ENCODE assay signal across 17 cellular contexts in the genomic region with DNA sequence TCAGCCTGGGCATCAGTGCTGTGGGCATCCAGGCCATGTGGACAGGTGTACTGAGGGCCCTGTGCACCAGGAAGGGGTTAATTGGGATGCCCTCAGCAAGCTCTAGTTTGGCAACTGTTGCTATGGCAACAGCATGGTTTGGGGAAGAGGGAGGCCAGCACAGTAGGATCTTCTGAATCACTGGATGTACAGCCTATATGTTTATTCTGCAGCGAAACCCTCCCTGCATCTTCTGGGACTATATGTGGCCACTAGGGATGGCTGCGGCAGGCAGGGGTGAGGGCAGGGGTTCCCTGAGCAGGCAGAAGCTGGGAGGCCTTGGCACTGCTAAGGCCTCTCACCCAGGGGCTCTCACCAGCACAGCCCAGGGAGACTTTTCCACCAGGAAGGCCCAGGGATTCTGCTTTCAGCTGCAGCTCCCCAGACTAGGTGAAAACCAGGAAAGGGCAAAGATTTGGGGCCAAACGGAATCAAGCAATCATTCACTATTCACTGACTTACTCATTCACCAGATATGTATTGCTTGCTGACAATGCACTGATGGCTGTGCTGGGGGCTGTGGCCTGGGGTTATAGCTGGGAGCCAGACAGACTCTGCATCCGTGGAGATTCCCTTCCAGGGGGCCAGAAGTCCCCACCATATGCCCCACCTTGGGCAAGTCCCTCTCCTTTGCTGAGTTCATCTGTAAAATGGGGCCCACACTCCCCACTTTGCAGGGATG. TPM values are rescaled to one million over a fixed set of nuclear protein-coding genes. Genes with fewer than 3 reads are reported as not detected.
A peak's percentile ranks its signal among the peaks of the same experiment; 100 is the strongest.
DNase-seq lines count a peak whose midpoint lies in the region; ATAC-seq and TF ChIP-seq lines count a peak whose summit lies in the region.
"Had no signal": no experiment of that assay in that cellular context is flagged by ENCODE, and none has a peak within 500 bp of the region (broad histone marks: within the 10 kb centered on the region; RNA-seq: fewer than 3 reads in every experiment).

No MANE protein-coding gene starts in this region.

- H2BK5ac ChIP-seq in mesenchymal stem cell (ENCODE audit: low read depth, low read length, poor library complexity, severe bottlenecking) = peak overlapping the region; percentile 69

- H2AFZ ChIP-seq in mesenchymal stem cell (ENCODE audit: low read depth, low read length) (no peak overlapping the region), PC-3 (ENCODE audit: low read length) (no peak overlapping the region)

- H2AK5ac ChIP-seq in mesenchymal stem cell (ENCODE audit: low read length, severe bottlenecking) = peak overlapping the region; percentile 97

- WGBS in mesenchymal stem cell = 64% methylated on average over 4 of the region's 4 CpGs

- no peak overlapping the region for H3K4me3 Mint-ChIP-seq in CD8-positive, alpha-beta T cell
- H3K4me3 Mint-ChIP-seq in activated CD8-positive, alpha-beta memory T cell treated with anti-CD3 and anti-CD28 coated beads, Interleukin-2, amount 10 ng/mL, durations not matched to agents 7 days and 5 days = no peak overlapping the region
- H3K4me3 Mint-ChIP-seq: activated naive CD4-positive, alpha-beta T cell treated with anti-CD3 and anti-CD28 coated beads, Interleukin-2, amount 10 ng/mL, durations not matched to agents 7 days and 5 days had no signal

- no peak overlapping the region for H2BK15ac ChIP-seq in mesenchymal stem cell (ENCODE audit: low read depth, poor library complexity, severe bottlenecking)

- H2BK120ac ChIP-seq in mesenchymal stem cell (ENCODE audit: low read depth, low read length) = no peak overlapping the region

- H3K36me3 ChIP-seq in HUES48 (ENCODE audit: control insufficient read depth, insufficient read depth, low read length) (no peaks in the 10 kb centered on the region), adipocyte (ENCODE audit: control insufficient read depth, insufficient read depth, low read length, severe bottlenecking) (no peaks in the 10 kb centered on the region), mesenchymal stem cell (ENCODE audit: control insufficient read depth in 1 of 2, insufficient read depth in 2 of 2, low read depth in 1 of 2, low read length in 2 of 2) (no peaks in the 10 kb centered on the region), PC-3 (ENCODE audit: low read depth, low read length) (no peaks in the 10 kb centered on the region)
- no peaks in the 10 kb centered on the region for H3K36me3 ChIP-seq in CD8-positive, alpha-beta T cell (ENCODE audit: insufficient read depth, low read length)
- H3K36me3 ChIP-seq: right atrium auricular region, transverse colon had no signal

- no peak overlapping the region for H3K18ac ChIP-seq in mesenchymal stem cell (ENCODE audit: low read depth in 1 of 2, low read length in 2 of 2)

- no peak overlapping the region for H3K23ac ChIP-seq in mesenchymal stem cell (ENCODE audit: low read length in 2 of 2)

- no peaks in the 10 kb centered on the region for H3K79me2 ChIP-seq in PC-3 (ENCODE audit: low read length)

- POLR2A ChIA-PET in PC-3 (lab: Charles Lee; ENCODE audit: unreplicated experiment) = interaction anchor here (0.6 kb wide), 1 partner anchor 19 kb away, joined by 4 read pairs; no protein-coding TSS in a partner anchor
- POLR2A ChIA-PET in CD8-positive, alpha-beta T cell (lab: Charles Lee) = no interaction called here

- peaks cover 3% of the 10 kb centered on the region for H3K9me3 Mint-ChIP-seq in CD8-positive, alpha-beta T cell
- peaks cover 11% of the 10 kb centered on the region for H3K9me3 Mint-ChIP-seq in activated CD8-positive, alpha-beta memory T cell treated with anti-CD3 and anti-CD28 coated beads, Interleukin-2, amount 10 ng/mL, durations not matched to agents 7 days and 5 days (ENCODE audit: low read depth)

- H4K8ac ChIP-seq in mesenchymal stem cell (ENCODE audit: low read length) = peak overlapping the region; percentile 55

- H3K9me3 ChIP-seq in HUES48 (ENCODE audit: control insufficient read depth, insufficient read depth, low read length) (no peaks in the 10 kb centered on the region), adipocyte (ENCODE audit: control insufficient read depth, low read length) (peaks cover 8% of the 10 kb centered on the region), mesenchymal stem cell (ENCODE audit: control insufficient read depth, low read length) (peaks cover 6% of the 10 kb centered on the region), PC-3 (ENCODE audit: low read length) (no peaks in the 10 kb centered on the region)
- H3K9me3 ChIP-seq in CD8-positive, alpha-beta T cell (ENCODE audit: low read length) = no peaks in the 10 kb centered on the region
- H3K9me3 ChIP-seq: right atrium auricular region, transverse colon had no signal

- no peak overlapping the region for H4K91ac ChIP-seq in mesenchymal stem cell (ENCODE audit: low read length)

- H3K27me3 Mint-ChIP-seq in CD8-positive, alpha-beta T cell (ENCODE audit: low read depth) = no peaks in the 10 kb centered on the region
- H3K27me3 Mint-ChIP-seq in activated CD8-positive, alpha-beta memory T cell treated with anti-CD3 and anti-CD28 coated beads, Interleukin-2, amount 10 ng/mL, durations not matched to agents 7 days and 5 days = peaks cover 5% of the 10 kb centered on the region

- no peak overlapping the region for H3K9ac ChIP-seq in HUES48 (ENCODE audit: low read depth, low read length)
- no peak overlapping the region for H3K9ac ChIP-seq in adipocyte (ENCODE audit: low read length)
- no peak overlapping the region for H3K9ac ChIP-seq in mesenchymal stem cell (ENCODE audit: low read length)
- H3K9ac ChIP-seq in PC-3 (ENCODE audit: low read length) = no peak overlapping the region

- H3K27me3 ChIP-seq in HUES48 (ENCODE audit: control insufficient read depth, insufficient read depth, low read length) (no peaks in the 10 kb centered on the region), adipocyte (replicated peaks; ENCODE audit: control insufficient read depth, insufficient read depth, low read length) (no peaks in the 10 kb centered on the region), mesenchymal stem cell (ENCODE audit: control insufficient read depth in 1 of 2, insufficient read depth in 1 of 2, low read length in 2 of 2) (no peaks in the 10 kb centered on the region), dorsolateral prefrontal cortex (no peaks in the 10 kb centered on the region), PC-3 (ENCODE audit: low read length) (no peaks in the 10 kb centered on the region)
- no peaks in the 10 kb centered on the region for H3K27me3 ChIP-seq in CD8-positive, alpha-beta T cell (ENCODE audit: insufficient read depth, low read length)
- H3K27me3 ChIP-seq: right atrium auricular region, transverse colon had no signal

- BruUV-seq in PC-3 (replicated peaks; lab: Mats Ljungman, UMichigan) = no TSS peak

- H3K9me2 ChIP-seq in PC-3 (replicated peaks; ENCODE audit: low read length) = no peaks in the 10 kb centered on the region

- H2BK12ac ChIP-seq in mesenchymal stem cell (ENCODE audit: low read length in 2 of 2) = no peak overlapping the region

- no peaks in the 10 kb centered on the region for H3K36me3 Mint-ChIP-seq in CD8-positive, alpha-beta T cell
- H3K36me3 Mint-ChIP-seq in activated CD8-positive, alpha-beta memory T cell treated with anti-CD3 and anti-CD28 coated beads, Interleukin-2, amount 10 ng/mL, durations not matched to agents 7 days and 5 days = peaks cover 3% of the 10 kb centered on the region

- peaks cover 20% of the 10 kb centered on the region for H3K4me1 ChIP-seq in HUES48 (ENCODE audit: control insufficient read depth, insufficient read depth, low read length)
- H3K4me1 ChIP-seq in adipocyte (ENCODE audit: control insufficient read depth, insufficient read depth, low read length) = no peaks in the 10 kb centered on the region
- H3K4me1 ChIP-seq in mesenchymal stem cell (ENCODE audit: control insufficient read depth, insufficient read depth, low read depth, low read length) = peaks cover 31% of the 10 kb centered on the region
- H3K4me1 ChIP-seq in PC-3 (ENCODE audit: insufficient read depth, low read length) = no peaks in the 10 kb centered on the region; the same call in 1 of the 2 replicates
- H3K4me1 ChIP-seq in CD8-positive, alpha-beta T cell (ENCODE audit: insufficient read depth, low read length) = no peaks in the 10 kb centered on the region
- H3K4me1 ChIP-seq: transverse colon had no signal

- peak overlapping the region in 1 of 2 experiments; percentile 24 for H3K14ac ChIP-seq in mesenchymal stem cell (ENCODE audit: low read length in 2 of 2)

- peaks cover 2% of the 10 kb centered on the region for H3K79me1 ChIP-seq in mesenchymal stem cell (replicated peaks; ENCODE audit: low read length, poor library complexity, severe bottlenecking)

- CTCF ChIA-PET in PC-3 (lab: Charles Lee) = no interaction called here
- CTCF ChIA-PET in CD8-positive, alpha-beta T cell (lab: Charles Lee) = interaction anchor here (1.2 to 1.3 kb wide), 2 partner anchors 38 to 110 kb away, joined by 4 to 6 read pairs; no protein-coding TSS in a partner anchor
- CTCF ChIA-PET in activated CD8-positive, alpha-beta memory T cell treated with anti-CD3 and anti-CD28 coated beads, Interleukin-2, amount 10 ng/mL, durations not matched to agents 7 days and 5 days (lab: Charles Lee) = interaction anchor here (0.6 to 3.6 kb wide), 6 partner anchors 14 to 85 kb away, joined by 3 to 9 read pairs (median 4); no protein-coding TSS in a partner anchor

- peak; percentile 26 for DNase-seq in CD1c-positive myeloid dendritic cell (ENCODE audit: extremely low spot score)
- DNase-seq in adipocyte (ENCODE audit: low read depth) = peak; percentile 7
- peak; percentile 44 for DNase-seq in mesenchymal stem cell
- no peak for DNase-seq in dorsolateral prefrontal cortex
- DNase-seq in PC-3 = no peak
- no peak for DNase-seq in CD8-positive, alpha-beta T cell
- DNase-seq in activated CD8-positive, alpha-beta memory T cell treated with anti-CD3 and anti-CD28 coated beads, Interleukin-2, amount 10 ng/mL, durations not matched to agents 7 days and 5 days = no peak
- DNase-seq: activated CD8-positive, alpha-beta memory T cell treated with anti-CD3 and anti-CD28 coated beads, Interleukin-2, amount 50 U/mL, for 4 hours; activated naive CD4-positive, alpha-beta T cell treated with anti-CD3 and anti-CD28 coated beads, Interleukin-2, amount 10 ng/mL, durations not matched to agents 7 days and 5 days; central memory CD4-positive, alpha-beta T cell; GDM1; Kasumi-1; NCI-H2107; stimulated activated CD4-positive, alpha-beta T cell treated with anti-CD3 and anti-CD28 coated beads, Interleukin-2, amount 100 ng/mL, for 48 hours; transverse colon had no signal

- H4K20me1 ChIP-seq in PC-3 (ENCODE audit: low read length) = no peaks in the 10 kb centered on the region

- no peaks in the 10 kb centered on the region for H3F3A ChIP-seq in PC-3 (ENCODE audit: low read length, unreplicated experiment)

- ATAC-seq in PC-3 = no peak
- ATAC-seq in CD8-positive, alpha-beta T cell = no peak
- no peak for ATAC-seq in activated CD8-positive, alpha-beta memory T cell treated with anti-CD3 and anti-CD28 coated beads, Interleukin-2, amount 10 ng/mL, durations not matched to agents 7 days and 5 days

- intact Hi-C loops in dorsolateral prefrontal cortex (cut with DNase I) = no loop called here
- intact Hi-C loops in PC-3 (cut with micrococcal nuclease) = no loop called here
- intact Hi-C loops in CD8-positive, alpha-beta T cell (cut with DNase I, micrococcal nuclease) = no loop called here

- H3K4me1 Mint-ChIP-seq in CD8-positive, alpha-beta T cell (ENCODE audit: low read depth) = peaks cover 6% of the 10 kb centered on the region
- H3K4me1 Mint-ChIP-seq in activated CD8-positive, alpha-beta memory T cell treated with anti-CD3 and anti-CD28 coated beads, Interleukin-2, amount 10 ng/mL, durations not matched to agents 7 days and 5 days = peaks cover 6% of the 10 kb centered on the region

- H3K4me3 ChIP-seq in HUES48 (ENCODE audit: low read depth, low read length) (no peak overlapping the region), adipocyte (ENCODE audit: low read length) (no peak overlapping the region), mesenchymal stem cell (ENCODE audit: insufficient read depth in 1 of 2, low read depth in 1 of 2, low read length in 2 of 2) (no peak overlapping the region), dorsolateral prefrontal cortex (no peak overlapping the region), PC-3 (ENCODE audit: low read length) (no peak overlapping the region)
- no peak overlapping the region for H3K4me3 ChIP-seq in CD8-positive, alpha-beta T cell (ENCODE audit: low read depth, low read length)
- H3K4me3 ChIP-seq: right atrium auricular region, transverse colon had no signal

- H3K4me2 ChIP-seq in mesenchymal stem cell (ENCODE audit: low read length, poor library complexity, severe bottlenecking) (peak overlapping the region; percentile 5), PC-3 (ENCODE audit: low read length) (no peak overlapping the region)

- H3K27ac Mint-ChIP-seq in CD8-positive, alpha-beta T cell = no peak overlapping the region
- no peak overlapping the region for H3K27ac Mint-ChIP-seq in activated CD8-positive, alpha-beta memory T cell treated with anti-CD3 and anti-CD28 coated beads, Interleukin-2, amount 10 ng/mL, durations not matched to agents 7 days and 5 days

- TF ChIP-seq CTCF in dorsolateral prefrontal cortex (IDR thresholded peaks at IDR 0.05 in 54 of 56, conservative IDR thresholded peaks at IDR 0.05 in 2 of 56; ENCODE audit: low read depth in 1 of 56, partially characterized antibody in 56 of 56) (no peak), PC-3 (conservative IDR thresholded peaks at IDR 0.05; ENCODE audit: low read depth, low read length) (no peak)
- TF ChIP-seq CTCF in CD8-positive, alpha-beta T cell (IDR thresholded peaks at IDR 0.05) = no peak

- peak overlapping the region; percentile 17 for H3K27ac ChIP-seq in HUES48 (ENCODE audit: low read depth, low read length)
- H3K27ac ChIP-seq in mesenchymal stem cell (ENCODE audit: low read length, poor library complexity, severe bottlenecking) = peak overlapping the region; percentile 98
- no peak overlapping the region for H3K27ac ChIP-seq in dorsolateral prefrontal cortex
- H3K27ac ChIP-seq in PC-3 (ENCODE audit: low read length) = no peak overlapping the region
- H3K27ac ChIP-seq in CD8-positive, alpha-beta T cell (ENCODE audit: low read depth, low read length) = no peak overlapping the region
- H3K27ac ChIP-seq: right atrium auricular region, transverse colon had no signal

- peak overlapping the region in 1 of 2 experiments; percentile 2 for H3K4ac ChIP-seq in mesenchymal stem cell (ENCODE audit: low read depth in 1 of 2, low read length in 2 of 2)

RNA-seq across cellular contexts. Expression of gene IRF2BPL, which starts 42.8 kb away (rescaled TPM):
- polyA plus RNA-seq in mesenchymal stem cell (2013, experiment 1 of 2) = 49.1 TPM
- 48.1 TPM for polyA plus RNA-seq in mesenchymal stem cell (2013, experiment 2 of 2)
- 10 to 100 TPM; 30.1 to 62.8 (median 41.3) TPM for total RNA-seq in dorsolateral prefrontal cortex
- total RNA-seq in PC-3 (2014; rRNA removed) = 113 and 146 TPM in 2 replicates
- total RNA-seq in CD8-positive, alpha-beta T cell = 10 to 100 TPM; 53.7 to 53.9 TPM
- 10 to 100 TPM; 19.7 to 24.9 TPM for total RNA-seq in activated CD8-positive, alpha-beta memory T cell treated with anti-CD3 and anti-CD28 coated beads, Interleukin-2, amount 10 ng/mL, durations not matched to agents 7 days and 5 days

Comparison
In these comparisons a context has a peak if more than half of its experiments do, and no peak if none do; other contexts are left out.
1. DNase-seq: peak in CD1c-positive myeloid dendritic cell (single experiment), adipocyte (single experiment) and mesenchymal stem cell (single experiment); none in dorsolateral prefrontal cortex (0 of 10), PC-3 (single experiment), CD8-positive, alpha-beta T cell (0 of 7) and activated CD8-positive, alpha-beta memory T cell treated with anti-CD3 and anti-CD28 coated beads, Interleukin-2, amount 10 ng/mL, durations not matched to agents 7 days and 5 days (single experiment).
2. H3K27ac ChIP-seq: peak in HUES48 (single experiment) and mesenchymal stem cell (single experiment); none in dorsolateral prefrontal cortex (0 of 59), PC-3 (single experiment) and CD8-positive, alpha-beta T cell (single experiment).